In genomic region chr7:20417675-20418382, GRCh38 we compare ENCODE assay signal across 26 cellular contexts.
"Had no signal": no experiment of that assay in that cellular context is flagged by ENCODE, and none has a peak within 500 bp of the region (broad histone marks: within the 10 kb centered on the region; RNA-seq: fewer than 3 reads in every experiment).

No MANE protein-coding gene starts in this region.

- H3K27ac ChIP-seq: epithelial cell of prostate, gastrocnemius medialis, left lung, ovary, psoas muscle, sigmoid colon, thoracic aorta, upper lobe of right lung, uterus had no signal

- H3K27me3 ChIP-seq: gastrocnemius medialis, left lung, ovary, sigmoid colon, tibial nerve, upper lobe of right lung, uterus had no signal

- DNase-seq: effector CD8-positive, alpha-beta T cell; endodermal cell; foreskin fibroblast; gastrocnemius medialis; kidney; left lung; mesenchymal stem cell; naive thymus-derived CD8-positive, alpha-beta T cell; occipital lobe; ovary; posterior cingulate gyrus; psoas muscle; right cardiac atrium; sigmoid colon; stimulated activated CD4-positive, alpha-beta T cell treated with anti-CD3 and anti-CD28 coated beads, Interleukin-15, amount 100 ng/mL, for 24 hours; stimulated activated CD4-positive, alpha-beta T cell treated with anti-CD3 and anti-CD28 coated beads, Interleukin-2, amount 100 ng/mL, for 48 hours; stimulated activated naive B cell treated with anti-CD40 and anti-IgM and Interleukin-4, amounts not matched to agents 10 μg/mL and 1 μg/mL and 100 μg/mL, for 72 hours; upper lobe of right lung; uterus had no signal

- H3K36me3 Mint-ChIP-seq: naive thymus-derived CD8-positive, alpha-beta T cell; stimulated activated naive B cell treated with anti-CD40 and anti-IgM and Interleukin-4, amounts not matched to agents 10 μg/mL and 1 μg/mL and 100 μg/mL, for 72 hours had no signal

- H3K9me3 ChIP-seq: gastrocnemius medialis, left lung, ovary, psoas muscle, sigmoid colon, thoracic aorta, tibial nerve, upper lobe of right lung, uterus had no signal

- H3K4me1 ChIP-seq: gastrocnemius medialis, left lung, psoas muscle, sigmoid colon, tibial nerve, upper lobe of right lung, uterus had no signal

- H3K4me3 ChIP-seq: gastrocnemius medialis, left lung, ovary, psoas muscle, sigmoid colon, thoracic aorta, tibial nerve, upper lobe of right lung, uterus had no signal

- H3K4me1 Mint-ChIP-seq: endodermal cell; naive thymus-derived CD8-positive, alpha-beta T cell had no signal

- H3K9me3 Mint-ChIP-seq: dendritic cell treated with granulocyte-macrophage colony-stimulating factor and Interleukin-4, amounts not matched to agents 40 ng/mL and 50 ng/mL, for 4 days; endodermal cell; naive thymus-derived CD8-positive, alpha-beta T cell; stimulated activated naive B cell treated with anti-CD40 and anti-IgM and Interleukin-4, amounts not matched to agents 10 μg/mL and 1 μg/mL and 100 μg/mL, for 72 hours; stimulated activated naive CD8-positive, alpha-beta T cell treated with anti-CD3 and anti-CD28 coated beads, Interleukin-15, Interleukin-2, amounts not matched to agents 100 ng/mL and 50 ng/mL, for 24 hours had no signal

- H3K36me3 ChIP-seq: gastrocnemius medialis, left lung, ovary, sigmoid colon, thoracic aorta, tibial nerve, upper lobe of right lung, uterus had no signal

- H3K27me3 Mint-ChIP-seq: dendritic cell treated with granulocyte-macrophage colony-stimulating factor and Interleukin-4, amounts not matched to agents 40 ng/mL and 50 ng/mL, for 4 days; stimulated activated naive B cell treated with anti-CD40 and anti-IgM and Interleukin-4, amounts not matched to agents 10 μg/mL and 1 μg/mL and 100 μg/mL, for 72 hours had no signal

- ATAC-seq: esophagus mucosa; gastrocnemius medialis; naive thymus-derived CD8-positive, alpha-beta T cell; psoas muscle had no signal

- H3K4me3 Mint-ChIP-seq: dendritic cell treated with granulocyte-macrophage colony-stimulating factor and Interleukin-4, amounts not matched to agents 40 ng/mL and 50 ng/mL, for 4 days; endodermal cell; mesothelial cell of epicardium; naive thymus-derived CD8-positive, alpha-beta T cell; stimulated activated naive B cell treated with anti-CD40 and anti-IgM and Interleukin-4, amounts not matched to agents 10 μg/mL and 1 μg/mL and 100 μg/mL, for 72 hours; stimulated activated naive CD8-positive, alpha-beta T cell treated with anti-CD3 and anti-CD28 coated beads, Interleukin-15, Interleukin-2, amounts not matched to agents 100 ng/mL and 50 ng/mL, for 24 hours had no signal
